9 cellular contexts compared by ENCODE assay signal in the genomic region with DNA sequence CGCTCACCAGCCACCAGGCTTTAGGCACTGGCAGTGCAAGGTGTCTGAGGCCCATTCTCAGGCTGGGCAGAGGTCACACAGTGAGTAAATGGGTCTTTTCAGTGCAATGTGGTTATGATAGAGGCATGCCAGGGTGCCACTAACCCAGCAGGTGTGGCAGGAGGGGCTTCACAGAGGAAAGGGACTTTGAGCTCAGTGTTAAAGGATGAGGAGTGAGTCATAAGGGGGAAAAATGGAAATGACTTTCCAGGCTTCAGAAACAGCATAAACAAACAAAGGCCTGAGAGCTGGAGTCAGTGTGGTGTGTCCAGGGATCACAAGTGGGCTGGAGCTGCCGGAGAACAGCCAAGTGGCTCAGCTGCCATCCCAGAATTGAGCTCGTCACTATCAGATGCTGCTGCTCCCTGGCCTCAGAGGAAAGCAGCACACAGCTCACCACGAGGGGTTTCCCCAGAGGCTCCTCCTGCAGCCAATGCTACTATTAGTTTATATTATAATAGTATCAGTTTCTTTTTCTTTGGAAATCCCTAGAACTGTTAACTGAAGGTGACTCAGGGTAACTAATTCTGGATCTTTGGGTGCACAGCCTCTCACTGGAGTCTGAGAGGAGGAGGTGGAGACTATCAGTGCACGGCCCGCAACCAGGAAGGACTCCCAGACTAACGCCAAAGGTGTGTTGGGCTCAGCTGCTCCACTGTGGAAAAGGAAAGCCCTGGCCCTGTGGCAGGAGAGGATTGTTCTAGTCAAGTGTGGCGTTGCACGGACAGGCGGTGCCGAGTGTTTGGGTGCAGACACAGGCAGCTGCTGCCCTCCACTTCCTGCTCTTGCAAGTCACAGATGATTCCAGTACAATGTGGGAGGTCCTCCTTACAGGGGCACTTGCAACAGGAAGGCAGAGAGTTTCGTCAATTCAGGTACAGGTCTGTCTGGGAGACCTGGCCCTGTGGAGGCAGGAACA. TPM values are rescaled to one million over a fixed set of nuclear protein-coding genes. Genes with fewer than 3 reads are reported as not detected.
DNase-seq lines count a peak whose midpoint lies in the region; TF ChIP-seq lines count a peak whose summit lies in the region.
"Had no signal": no experiment of that assay in that cellular context is flagged by ENCODE, and none has a peak within 500 bp of the region (broad histone marks: within the 10 kb centered on the region; RNA-seq: fewer than 3 reads in every experiment).

No MANE protein-coding gene starts in this region.

- H4K91ac ChIP-seq in trophoblast cell (ENCODE audit: low read depth, low read length) = no peak overlapping the region

- H3K4me2 ChIP-seq in GM23248 (ENCODE audit: unreplicated experiment) (peak overlapping the region; percentile 32), trophoblast cell (ENCODE audit: low read length) (no peak overlapping the region)

- TF ChIP-seq POLR2A in transverse colon (IDR thresholded peaks at IDR 0.05) = no peak

- no peaks in the 10 kb centered on the region for H3K9me2 ChIP-seq in GM23248 (ENCODE audit: insufficient read depth)

- intact Hi-C loops in transverse colon (cut with DNase I; ENCODE audit: low total_unique reads) = no loop called here

- WGBS in GM23248 (ENCODE audit: low coverage in 1 of 2, low lambda C conversion rate in 2 of 2, missing lambda C conversion rate in 2 of 2), 2 experiments = 28 to 33% methylated on average over 12 of the region's 12 CpGs
- WGBS in trophoblast cell (ENCODE audit: extremely low coverage, insufficient coverage, insufficient read length) = no CpG with 5 or more reads among the region's 12 CpGs
- 0 to 41% methylated on average over 1 to 11 of the region's 12 CpGs for WGBS in transverse colon (ENCODE audit: low coverage in 1 of 2), 2 donors

- H3K18ac ChIP-seq in trophoblast cell (ENCODE audit: low read length) = no peak overlapping the region

- POLR2A ChIA-PET in HEK293T (lab: Yijun Ruan, JAX) = no interaction called here

- H2BK12ac ChIP-seq in trophoblast cell (ENCODE audit: low read length) = no peak overlapping the region

- H2BK120ac ChIP-seq in trophoblast cell (ENCODE audit: insufficient read depth, low read length, poor library complexity) = no peak overlapping the region

- no peak for TF ChIP-seq EP300 in transverse colon (IDR thresholded peaks at IDR 0.05; ENCODE audit: low read depth)

- H3K27ac ChIP-seq in GM23248 (peak overlapping the region; percentile 76), trophoblast cell (ENCODE audit: low read depth, low read length) (no peak overlapping the region), transverse colon (peak overlapping the region; percentile 48 to 73 (median 57))
- H3K27ac ChIP-seq: VCaP had no signal

- no peak overlapping the region for H3K4me3 ChIP-seq in GM23248
- peak overlapping the region; percentile 10 for H3K4me3 ChIP-seq in fibroblast of villous mesenchyme (ENCODE audit: low read depth, low read length)
- H3K4me3 ChIP-seq in trophoblast cell (ENCODE audit: low read depth, low read length) = no peak overlapping the region
- no peak overlapping the region for H3K4me3 ChIP-seq in transverse colon

- H3K9me3 ChIP-seq in GM23248 (ENCODE audit: low read depth) = no peaks in the 10 kb centered on the region
- peaks cover 1% of the 10 kb centered on the region for H3K9me3 ChIP-seq in trophoblast cell (ENCODE audit: insufficient read depth, low read depth, low read length)
- no peaks in the 10 kb centered on the region for H3K9me3 ChIP-seq in transverse colon

- no peak for TF ChIP-seq CTCF in fibroblast of villous mesenchyme (IDR thresholded peaks at IDR 0.05; ENCODE audit: insufficient read depth, low read depth, low read length)
- no peak for TF ChIP-seq CTCF in transverse colon (IDR thresholded peaks at IDR 0.05)

- H3K79me1 ChIP-seq in trophoblast cell (ENCODE audit: low read length) = no peaks in the 10 kb centered on the region

- no peak overlapping the region for H2BK5ac ChIP-seq in trophoblast cell (ENCODE audit: low read depth, low read length, poor library complexity)

- H4K12ac ChIP-seq in trophoblast cell (ENCODE audit: low read depth, low read length) = no peak overlapping the region

- peaks cover 24% of the 10 kb centered on the region for H3K4me1 ChIP-seq in GM23248 (ENCODE audit: insufficient read depth)
- peaks cover 0 to 4% of the 10 kb centered on the region in 2 experiments for H3K4me1 ChIP-seq in trophoblast cell (ENCODE audit: control insufficient read depth in 1 of 2, insufficient read depth in 2 of 2, low read length in 2 of 2)
- H3K4me1 ChIP-seq in transverse colon = peaks cover 6 to 16% (median 10%) of the 10 kb centered on the region in 4 donors

- H3F3A ChIP-seq in GM23248 (ENCODE audit: insufficient read depth) = peaks cover 46% of the 10 kb centered on the region

- DNase-seq in GM03348 (ENCODE audit: low spot score) (peak; percentile 52), GM23248 (peak; percentile 78), NCI-H187 treated with DMSO at 0.1 percent for 48 hours (lab: John Stamatoyannopoulos, UW) (peak; percentile 31), activated T-cell treated with anti-CD3 and anti-CD28 coated beads for 48 hours (ENCODE audit: low read depth) (peak; percentile 60), fibroblast of villous mesenchyme (ENCODE audit: low read depth) (peak; percentile 68), trophoblast cell (no peak), transverse colon (peak; percentile 56), HEK293T (ENCODE audit: extremely low spot score) (no peak)

- H3K27me3 ChIP-seq in GM23248 (replicated peaks; ENCODE audit: insufficient read depth) (no peaks in the 10 kb centered on the region), trophoblast cell (ENCODE audit: insufficient read depth, low read length) (no peaks in the 10 kb centered on the region), transverse colon (no peaks in the 10 kb centered on the region)

- H3K14ac ChIP-seq in trophoblast cell (ENCODE audit: low read length) = no peak overlapping the region

- CTCF ChIA-PET in HEK293T (lab: Yijun Ruan, JAX) = interaction anchor here (0.6 to 0.8 kb wide), 2 partner anchors 8 to 15 kb away, joined by 3 read pairs; no protein-coding TSS in a partner anchor

- in situ Hi-C loops in GM23248 (cut with MboI) = no loop called here
- in situ Hi-C loops in transverse colon (cut with MboI; ENCODE audit: low pct_ligation_motif_present in 1 of 4, low pct_unique_long_range_greater_than_20kb in 1 of 4, low sequenced_read_pairs in 3 of 4) = no loop called here

- H2AK5ac ChIP-seq in trophoblast cell (ENCODE audit: low read length) = no peak overlapping the region

- H3K36me3 ChIP-seq in GM23248 (ENCODE audit: low read depth) (peaks cover 40% of the 10 kb centered on the region), trophoblast cell (ENCODE audit: control insufficient read depth in 1 of 2, insufficient read depth in 2 of 2, low read length in 2 of 2) (peaks cover 29 to 30% of the 10 kb centered on the region in 2 experiments), transverse colon (no peaks in the 10 kb centered on the region)

- H2AFZ ChIP-seq in GM23248 (0 out of 2 replicates have a peak overlapping the region, but pooled peaks have one; percentile 39), trophoblast cell (ENCODE audit: insufficient read depth, low read length, poor library complexity) (peak overlapping the region; percentile 60)

- H3K79me2 ChIP-seq in GM23248 (ENCODE audit: insufficient read depth) (no peaks in the 10 kb centered on the region), trophoblast cell (ENCODE audit: control insufficient read depth, insufficient read depth, low read length, poor library complexity) (no peaks in the 10 kb centered on the region)

- peak overlapping the region; percentile 31 for H3K9ac ChIP-seq in GM23248
- H3K9ac ChIP-seq in trophoblast cell (ENCODE audit: low read length) = no peak overlapping the region

- H3K23ac ChIP-seq in trophoblast cell (ENCODE audit: low read length) = no peak overlapping the region

- H4K8ac ChIP-seq in trophoblast cell (ENCODE audit: low read depth, low read length) = no peak overlapping the region

- no peaks in the 10 kb centered on the region for H4K20me1 ChIP-seq in GM23248 (ENCODE audit: insufficient read depth)

- no peak overlapping the region for H3K4ac ChIP-seq in trophoblast cell (ENCODE audit: low read depth, low read length)

TF ChIP-seq in HEK293T, 16 proteins besides CTCF, POLR2A, EP300 and RAD21:
- TF ChIP-seq, protein P1, sequence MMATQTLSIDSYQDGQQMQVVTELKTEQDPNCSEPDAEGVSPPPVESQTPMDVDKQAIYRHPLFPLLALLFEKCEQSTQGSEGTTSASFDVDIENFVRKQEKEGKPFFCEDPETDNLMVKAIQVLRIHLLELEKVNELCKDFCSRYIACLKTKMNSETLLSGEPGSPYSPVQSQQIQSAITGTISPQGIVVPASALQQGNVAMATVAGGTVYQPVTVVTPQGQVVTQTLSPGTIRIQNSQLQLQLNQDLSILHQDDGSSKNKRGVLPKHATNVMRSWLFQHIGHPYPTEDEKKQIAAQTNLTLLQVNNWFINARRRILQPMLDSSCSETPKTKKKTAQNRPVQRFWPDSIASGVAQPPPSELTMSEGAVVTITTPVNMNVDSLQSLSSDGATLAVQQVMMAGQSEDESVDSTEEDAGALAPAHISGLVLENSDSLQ (IDR thresholded peaks at IDR 0.05) = no peak
- TF ChIP-seq ZNF384 (IDR thresholded peaks at IDR 0.05) (no peak), FOXM1 (IDR thresholded peaks at IDR 0.05; ENCODE audit: borderline replicate concordance) (no peak), ELF4 (IDR thresholded peaks at IDR 0.05) (no peak), CTBP1 (IDR thresholded peaks at IDR 0.05; ENCODE audit: borderline replicate concordance) (no peak), FOXK2 (IDR thresholded peaks at IDR 0.05) (no peak), LEF1 (IDR thresholded peaks at IDR 0.05; ENCODE audit: borderline replicate concordance) (no peak), SP1 (IDR thresholded peaks at IDR 0.05) (no peak), HDGF (IDR thresholded peaks at IDR 0.05; ENCODE audit: borderline replicate concordance) (no peak), L3MBTL2 (conservative IDR thresholded peaks at IDR 0.05) (no peak), NFRKB (IDR thresholded peaks at IDR 0.05) (no peak), SUZ12 (IDR thresholded peaks at IDR 0.05) (no peak), ARNT (IDR thresholded peaks at IDR 0.05) (no peak), FOXA1 (IDR thresholded peaks at IDR 0.05) (no peak), TARDBP (IDR thresholded peaks at IDR 0.05) (no peak), BHLHE40 (IDR thresholded peaks at IDR 0.05; ENCODE audit: borderline replicate concordance) (no peak)

RNA-seq across cellular contexts. Expression of a gene that starts 39.5 kb away (rescaled TPM):
- total RNA-seq in GM23248 (2014; rRNA removed; shearing (Covaris generic)) = 1.6 and 5.7 TPM in 2 replicates
- polyA plus RNA-seq in GM23248 (2016; fragmentation: Nextera tagmentation; extraction: Ambion mirVana) = 13.3 and 15.2 TPM in 2 replicates
- total RNA-seq in fibroblast of villous mesenchyme (4.3 and 4.5 TPM in 2 replicates), transverse colon (10 to 100 TPM in 3 of 4 donors, 1 to 10 TPM in 1; 5.2 to 17.8 (median 13.5) TPM)
- polyA plus RNA-seq in trophoblast cell (2013) = 8.5 and 8.7 TPM in 2 replicates

Comparison
In these comparisons a context has a peak if more than half of its experiments do, and no peak if none do; other contexts are left out.
1. DNase-seq: peak in GM03348 (single experiment), GM23248 (single experiment), NCI-H187 treated with DMSO at 0.1 percent for 48 hours (single experiment), activated T-cell treated with anti-CD3 and anti-CD28 coated beads for 48 hours (single experiment), fibroblast of villous mesenchyme (single experiment) and transverse colon (single experiment); none in trophoblast cell (0 of 2) and HEK293T (single experiment).